Comparison of ENCODE assay signal across 24 cellular contexts in the genomic region with DNA sequence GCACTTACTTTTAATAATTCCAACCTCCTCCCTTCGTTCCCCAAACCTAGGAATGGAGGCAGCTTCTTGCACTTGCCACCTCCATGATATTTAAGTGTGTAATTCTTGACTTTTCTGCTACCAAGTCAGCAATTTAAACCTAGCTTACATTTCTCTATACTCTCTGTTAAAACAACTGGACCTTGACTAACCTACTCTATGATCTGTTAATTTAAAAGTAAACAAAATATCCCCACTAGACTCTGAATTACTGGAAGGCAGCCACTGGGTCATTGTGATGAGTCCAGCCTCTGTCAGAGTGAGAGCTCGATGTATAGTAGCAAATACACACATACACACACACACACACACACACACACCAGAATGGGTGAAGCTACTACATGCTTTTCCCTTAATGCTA. TPM values are rescaled to one million over a fixed set of nuclear protein-coding genes. Genes with fewer than 3 reads are reported as not detected.
DNase-seq lines count a peak whose midpoint lies in the region; ATAC-seq and TF ChIP-seq lines count a peak whose summit lies in the region.
"Had no signal": no experiment of that assay in that cellular context is flagged by ENCODE, and none has a peak within 500 bp of the region (broad histone marks: within the 10 kb centered on the region; RNA-seq: fewer than 3 reads in every experiment).

No MANE protein-coding gene starts in this region.

- no peak overlapping the region for H2AFZ ChIP-seq in mammary epithelial cell (ENCODE audit: low read depth, low read length)

- in situ Hi-C loops in mammary epithelial cell (cut with MboI; ENCODE audit: low sequenced_read_pairs in 2 of 2) = no loop called here

- peaks cover 19% of the 10 kb centered on the region for H3K4me1 ChIP-seq in mammary epithelial cell (ENCODE audit: insufficient read depth, low read length)
- peaks cover 32% of the 10 kb centered on the region for H3K4me1 ChIP-seq in adipocyte (ENCODE audit: control insufficient read depth, insufficient read depth, low read length)
- H3K4me1 ChIP-seq in right atrium auricular region = peaks cover 0 to 20% of the 10 kb centered on the region in 2 donors
- peaks cover 19% of the 10 kb centered on the region for H3K4me1 ChIP-seq in testis
- H3K4me1 ChIP-seq: HAP-1 had no signal

- POLR2A ChIA-PET in MCF 10A (lab: Yijun Ruan, JAX) = interaction anchor here (6.4 kb wide), 1 partner anchor 40 kb away, joined by 40 read pairs; a partner anchor contains a TSS

- no peaks in the 10 kb centered on the region for H3K79me2 ChIP-seq in mammary epithelial cell (ENCODE audit: insufficient read depth, low read length)

- dilution Hi-C loops in mammary epithelial cell (cut with HindIII; ENCODE audit: low sequenced_read_pairs) = no loop called here

- no TSS peak for BruUV-seq in MCF 10A (replicated peaks; lab: Mats Ljungman, UMichigan)
- BruUV-seq in mammary epithelial cell (replicated peaks; lab: Mats Ljungman, UMichigan) = no TSS peak

- ATAC-seq in HG03457 (IDR thresholded peaks at IDR 0.05; ENCODE audit: unreplicated experiment) = no peak
- ATAC-seq: activated T-cell treated with anti-CD3 and anti-CD28 coated beads, Interleukin-2, amount 50 U/mL, for 4 hours; effector memory CD8-positive, alpha-beta T cell; mucosa of descending colon; stimulated activated effector memory CD8-positive, alpha-beta T cell treated with anti-CD3 and anti-CD28 coated beads, Interleukin-12 subunit alpha, Interleukin-12 subunit beta, amount 100 ng/mL, for 72 hours had no signal

- H3K27ac Mint-ChIP-seq in MCF 10A (ENCODE audit: low read depth, unreplicated experiment) = peak overlapping the region; percentile 40
- no peak overlapping the region for H3K27ac Mint-ChIP-seq in activated naive CD4-positive, alpha-beta T cell treated with anti-CD3 and anti-CD28 coated beads, Interleukin-2, amount 10 ng/mL, durations not matched to agents 7 days and 5 days
- H3K27ac Mint-ChIP-seq: activated naive CD8-positive, alpha-beta T cell treated with anti-CD3 and anti-CD28 coated beads, Interleukin-2, amount 10 ng/mL, durations not matched to agents 7 days and 5 days; effector memory CD8-positive, alpha-beta T cell; stimulated activated effector memory CD8-positive, alpha-beta T cell treated with anti-CD3 and anti-CD28 coated beads, Interleukin-12 subunit alpha, Interleukin-12 subunit beta, amount 100 ng/mL, for 72 hours; type B pancreatic cell had no signal

- no peak overlapping the region for H3K4me2 ChIP-seq in mammary epithelial cell (ENCODE audit: insufficient read depth, low read depth, low read length)

- no peaks in the 10 kb centered on the region for H3K9me3 ChIP-seq in mammary epithelial cell (replicated peaks; ENCODE audit: insufficient read depth, low read length)
- no peaks in the 10 kb centered on the region for H3K9me3 ChIP-seq in adipocyte (ENCODE audit: control insufficient read depth, low read length)
- no peaks in the 10 kb centered on the region for H3K9me3 ChIP-seq in right atrium auricular region
- H3K9me3 ChIP-seq in testis = no peaks in the 10 kb centered on the region
- H3K9me3 ChIP-seq: HAP-1, mucosa of descending colon had no signal

- H3K4me1 Mint-ChIP-seq in MCF 10A (ENCODE audit: insufficient read depth, unreplicated experiment) = peaks cover 18% of the 10 kb centered on the region
- no peaks in the 10 kb centered on the region for H3K4me1 Mint-ChIP-seq in activated naive CD4-positive, alpha-beta T cell treated with anti-CD3 and anti-CD28 coated beads, Interleukin-2, amount 10 ng/mL, durations not matched to agents 7 days and 5 days
- H3K4me1 Mint-ChIP-seq: activated naive CD8-positive, alpha-beta T cell treated with anti-CD3 and anti-CD28 coated beads, Interleukin-2, amount 10 ng/mL, durations not matched to agents 7 days and 5 days; central memory CD8-positive, alpha-beta T cell; stimulated activated effector memory CD8-positive, alpha-beta T cell treated with anti-CD3 and anti-CD28 coated beads, Interleukin-12 subunit alpha, Interleukin-12 subunit beta, amount 100 ng/mL, for 72 hours had no signal

- no peak overlapping the region for H3K27ac ChIP-seq in mammary epithelial cell (ENCODE audit: insufficient read depth, low read depth, low read length)
- peak overlapping the region; percentile 52 to 73 for H3K27ac ChIP-seq in right atrium auricular region
- H3K27ac ChIP-seq in testis = peak overlapping the region; percentile 63 to 68

- no peak for DNase-seq in MCF 10A (ENCODE audit: unreplicated experiment)
- DNase-seq in mammary epithelial cell = no peak
- DNase-seq in adipocyte (ENCODE audit: low read depth) = no peak
- no peak for DNase-seq in right atrium auricular region (ENCODE audit: low spot score)
- DNase-seq in testis = no peak
- DNase-seq in activated naive CD4-positive, alpha-beta T cell treated with anti-CD3 and anti-CD28 coated beads, Interleukin-2, amount 10 ng/mL, durations not matched to agents 7 days and 5 days = no peak
- DNase-seq in NCI-H226 = no peak
- DNase-seq: activated CD4-positive, alpha-beta T cell treated with anti-CD3 and anti-CD28 coated beads, Interleukin-2, amount 50 U/mL, for 4 hours; activated naive CD8-positive, alpha-beta T cell treated with anti-CD3 and anti-CD28 coated beads, Interleukin-2, amount 10 ng/mL, durations not matched to agents 7 days and 5 days; activated T-cell treated with anti-CD3 and anti-CD28 coated beads, Interleukin-2, amount 50 U/mL, for 4 hours; COR-L47; effector memory CD8-positive, alpha-beta T cell; mucosa of descending colon; NCI-H1048; NCI-H345; small intestine had no signal

- WGBS in mammary epithelial cell (ENCODE audit: low coverage, missing lambda C conversion rate) = 67% methylated on average over 2 of the region's 2 CpGs
- WGBS in testis, 2 donors = 63 to 70% methylated on average over 2 of the region's 2 CpGs

- H3K27me3 ChIP-seq in mammary epithelial cell (ENCODE audit: insufficient read depth, low read length) (no peaks in the 10 kb centered on the region), adipocyte (replicated peaks; ENCODE audit: control insufficient read depth, insufficient read depth, low read length) (no peaks in the 10 kb centered on the region), right atrium auricular region (no peaks in the 10 kb centered on the region), testis (no peaks in the 10 kb centered on the region)

- CTCF ChIA-PET in MCF 10A (lab: Yijun Ruan, JAX) (interaction anchor here (1.0 to 6.8 kb wide), 2 partner anchors 18 to 23 kb away, joined by 3 to 39 read pairs; no protein-coding TSS in a partner anchor), mammary epithelial cell (lab: Charles Lee; ENCODE audit: low non-redundant PET) (no interaction called here)
- CTCF ChIA-PET in activated naive CD4-positive, alpha-beta T cell treated with anti-CD3 and anti-CD28 coated beads, Interleukin-2, amount 10 ng/mL, durations not matched to agents 7 days and 5 days (lab: Charles Lee) = no interaction called here

- no peak overlapping the region for H3K4me3 Mint-ChIP-seq in MCF 10A (ENCODE audit: unreplicated experiment)
- H3K4me3 Mint-ChIP-seq in activated naive CD4-positive, alpha-beta T cell treated with anti-CD3 and anti-CD28 coated beads, Interleukin-2, amount 10 ng/mL, durations not matched to agents 7 days and 5 days = no peak overlapping the region
- H3K4me3 Mint-ChIP-seq: activated naive CD8-positive, alpha-beta T cell treated with anti-CD3 and anti-CD28 coated beads, Interleukin-2, amount 10 ng/mL, durations not matched to agents 7 days and 5 days; activated T-cell treated with anti-CD3 and anti-CD28 coated beads, Interleukin-2, amount 50 U/mL, for 4 hours; central memory CD8-positive, alpha-beta T cell; effector memory CD8-positive, alpha-beta T cell; stimulated activated effector memory CD8-positive, alpha-beta T cell treated with anti-CD3 and anti-CD28 coated beads, Interleukin-12 subunit alpha, Interleukin-12 subunit beta, amount 100 ng/mL, for 72 hours; type B pancreatic cell had no signal

- H3K9me3 Mint-ChIP-seq in MCF 10A (ENCODE audit: unreplicated experiment) = no peaks in the 10 kb centered on the region
- H3K9me3 Mint-ChIP-seq in activated naive CD4-positive, alpha-beta T cell treated with anti-CD3 and anti-CD28 coated beads, Interleukin-2, amount 10 ng/mL, durations not matched to agents 7 days and 5 days = no peaks in the 10 kb centered on the region
- H3K9me3 Mint-ChIP-seq: effector memory CD8-positive, alpha-beta T cell had no signal

- no peak overlapping the region for H3K9ac ChIP-seq in mammary epithelial cell (ENCODE audit: insufficient read depth, low read length)
- peak overlapping the region; percentile 30 for H3K9ac ChIP-seq in adipocyte (ENCODE audit: low read length)

- TF ChIP-seq CTCF in MCF 10A (IDR thresholded peaks at IDR 0.05; ENCODE audit: unreplicated experiment) (no peak), mammary epithelial cell (conservative IDR thresholded peaks at IDR 0.05 in 1 of 2, IDR thresholded peaks at IDR 0.05 in 1 of 2; ENCODE audit: extremely low read depth in 1 of 2, insufficient read depth in 1 of 2, low read depth in 1 of 2, low read length in 2 of 2) (no peak), right atrium auricular region (IDR thresholded peaks at IDR 0.05) (no peak), testis (IDR thresholded peaks at IDR 0.05) (no peak)

- no peaks in the 10 kb centered on the region for H3K36me3 ChIP-seq in mammary epithelial cell (ENCODE audit: insufficient read depth, low read length)
- H3K36me3 ChIP-seq in adipocyte (ENCODE audit: control insufficient read depth, insufficient read depth, low read length, severe bottlenecking) = no peaks in the 10 kb centered on the region
- no peaks in the 10 kb centered on the region for H3K36me3 ChIP-seq in right atrium auricular region
- no peaks in the 10 kb centered on the region for H3K36me3 ChIP-seq in testis (ENCODE audit: low read depth, missing control alignments)
- H3K36me3 ChIP-seq: HAP-1 had no signal

- no peaks in the 10 kb centered on the region for H4K20me1 ChIP-seq in mammary epithelial cell (ENCODE audit: insufficient read depth, low read length)

- intact Hi-C loops in MCF 10A (cut with micrococcal nuclease) (no loop called here), mammary epithelial cell (cut with micrococcal nuclease) (no loop called here), testis (cut with DNase I; ENCODE audit: low total_unique reads) (no loop called here)

- H3K27me3 Mint-ChIP-seq in MCF 10A (ENCODE audit: insufficient read depth, unreplicated experiment) = peaks cover 11% of the 10 kb centered on the region
- peaks cover 12% of the 10 kb centered on the region for H3K27me3 Mint-ChIP-seq in activated naive CD4-positive, alpha-beta T cell treated with anti-CD3 and anti-CD28 coated beads, Interleukin-2, amount 10 ng/mL, durations not matched to agents 7 days and 5 days
- H3K27me3 Mint-ChIP-seq: type B pancreatic cell had no signal

- no peaks in the 10 kb centered on the region for H3K36me3 Mint-ChIP-seq in MCF 10A (ENCODE audit: insufficient read depth, unreplicated experiment)
- H3K36me3 Mint-ChIP-seq in activated naive CD4-positive, alpha-beta T cell treated with anti-CD3 and anti-CD28 coated beads, Interleukin-2, amount 10 ng/mL, durations not matched to agents 7 days and 5 days = no peaks in the 10 kb centered on the region
- H3K36me3 Mint-ChIP-seq: activated naive CD8-positive, alpha-beta T cell treated with anti-CD3 and anti-CD28 coated beads, Interleukin-2, amount 10 ng/mL, durations not matched to agents 7 days and 5 days; stimulated activated effector memory CD8-positive, alpha-beta T cell treated with anti-CD3 and anti-CD28 coated beads, Interleukin-12 subunit alpha, Interleukin-12 subunit beta, amount 100 ng/mL, for 72 hours; type B pancreatic cell had no signal

- no peak for TF ChIP-seq POLR2A in testis (IDR thresholded peaks at IDR 0.05)

- H3K4me3 ChIP-seq in mammary epithelial cell (replicated peaks in 1 of 3; ENCODE audit: insufficient read depth in 1 of 3, low read depth in 2 of 3, low read length in 3 of 3) (no peak overlapping the region), adipocyte (ENCODE audit: low read length) (no peak overlapping the region), right atrium auricular region (no peak overlapping the region), testis (no peak overlapping the region)
- H3K4me3 ChIP-seq: HAP-1, mucosa of descending colon had no signal

RNA-seq across cellular contexts. Expression of a gene that starts 40.0 kb away (rescaled TPM):
- 126 and 135 TPM in 2 replicates for total RNA-seq in MCF 10A (2022)
- total RNA-seq in mammary epithelial cell = 100 to 1,000 TPM; 335 to 503 TPM
- 425 TPM for polyA plus RNA-seq in mammary epithelial cell
- 914 TPM for polyA minus RNA-seq in mammary epithelial cell
- total RNA-seq in right atrium auricular region = 10 to 100 TPM; 13.4 to 20.4 TPM
- 10 to 100 TPM; 48.5 to 75.7 TPM for total RNA-seq in testis
- polyA plus RNA-seq in testis (ENCODE audit: insufficient read depth, low read depth, low replicate concordance) = 127 TPM

RNA-seq across cellular contexts. Expression of a gene that starts 53.5 kb away (rescaled TPM):
- total RNA-seq in MCF 10A (2022) (0.39 TPM in 1 of 2 replicates, not detected in the other), mammary epithelial cell (1 to 10 TPM; 1.3 to 1.8 TPM), right atrium auricular region (not detected), testis (1 to 10 TPM in 1 of 2 donors, under 1 TPM in 1; 0.31 to 1.1 TPM)
- polyA plus RNA-seq in mammary epithelial cell (0.78 TPM), testis (ENCODE audit: insufficient read depth, low read depth, low replicate concordance) (1.4 TPM)
- polyA minus RNA-seq in mammary epithelial cell = 8.6 TPM
- total RNA-seq: activated naive CD8-positive, alpha-beta T cell treated with anti-CD3 and anti-CD28 coated beads, Interleukin-2, amount 10 ng/mL, durations not matched to agents 7 days and 5 days; glomerular endothelial cell; omental fat pad had no signal
- polyA plus RNA-seq: AG04450 had no signal
